ENCODE assay signal across 31 cellular contexts in genomic region chr12:79247494-79247893, GRCh38.
"Had no signal": no experiment of that assay in that cellular context is flagged by ENCODE, and none has a peak within 500 bp of the region (broad histone marks: within the 10 kb centered on the region; RNA-seq: fewer than 3 reads in every experiment).

No MANE protein-coding gene starts in this region.

- H3K9me3 ChIP-seq: lower lobe of right lung, neutrophil, ovary, prostate gland, stomach, testis, thyroid gland, transverse colon, upper lobe of left lung had no signal

- H3K27me3 ChIP-seq: neutrophil, ovary, stomach, testis, thyroid gland, transverse colon, upper lobe of left lung had no signal

- ATAC-seq: left cardiac atrium; left lobe of liver; left ventricle myocardium superior; lower lobe of right lung; naive thymus-derived CD8-positive, alpha-beta T cell; right cardiac atrium; sciatic nerve; stimulated activated naive B cell treated with anti-CD40 and anti-IgM and Interleukin-4, amounts not matched to agents 10 μg/mL and 1 μg/mL and 100 μg/mL, for 72 hours; stimulated activated naive CD8-positive, alpha-beta T cell treated with anti-CD3 and anti-CD28 coated beads, Interleukin-15, Interleukin-2, amounts not matched to agents 100 U/mL and 50 U/mL, for 24 hours had no signal

- H3K27me3 Mint-ChIP-seq: stimulated activated naive B cell treated with anti-CD40 and anti-IgM and Interleukin-4, amounts not matched to agents 10 μg/mL and 1 μg/mL and 100 μg/mL, for 72 hours had no signal

- H3K9me3 Mint-ChIP-seq: neural crest cell; stimulated activated naive B cell treated with anti-CD40 and anti-IgM and Interleukin-4, amounts not matched to agents 10 μg/mL and 1 μg/mL and 100 μg/mL, for 72 hours had no signal

- H3K27ac Mint-ChIP-seq: naive thymus-derived CD8-positive, alpha-beta T cell; nephron; stimulated activated naive B cell treated with anti-CD40 and anti-IgM and Interleukin-4, amounts not matched to agents 10 μg/mL and 1 μg/mL and 100 μg/mL, for 72 hours had no signal

- H3K4me1 ChIP-seq: lower lobe of right lung, prostate gland, stomach, testis, thyroid gland, transverse colon, upper lobe of left lung had no signal

- H3K27ac ChIP-seq: lower lobe of right lung, neutrophil, ovary, prostate gland, skin epidermis, stomach, testis, thyroid gland, transverse colon, upper lobe of left lung had no signal

- DNase-seq: head of caudate nucleus; hippocampal formation; kidney glomerular epithelial cell; left cardiac atrium; left ventricle myocardium superior; lower lobe of right lung; mammary epithelial cell; mesenchymal stem cell; naive thymus-derived CD8-positive, alpha-beta T cell; ovary; posterior cingulate gyrus; retina; right cardiac atrium; stimulated activated CD4-positive, alpha-beta T cell treated with anti-CD3 and anti-CD28 coated beads, Interleukin-12 subunit alpha, Interleukin-12 subunit beta, amount 100 ng/mL, for 4 hours; stimulated activated CD4-positive, alpha-beta T cell treated with anti-CD3 and anti-CD28 coated beads, Interleukin-15, amount 100 ng/mL, for 24 hours; stimulated activated CD4-positive, alpha-beta T cell treated with anti-CD3 and anti-CD28 coated beads, Interleukin-2, amount 100 ng/mL, for 24 hours; stimulated activated CD4-positive, alpha-beta T cell treated with anti-CD3 and anti-CD28 coated beads, Interleukin-4, amount 100 ng/mL, for 1 hour; stimulated activated naive B cell treated with anti-CD40 and anti-IgM and Interleukin-4, amounts not matched to agents 10 μg/mL and 1 μg/mL and 100 μg/mL, for 72 hours; stimulated activated naive CD8-positive, alpha-beta T cell treated with anti-CD3 and anti-CD28 coated beads, Interleukin-15, Interleukin-2, amounts not matched to agents 100 U/mL and 50 U/mL, for 24 hours; stomach; testis; thyroid gland; transverse colon; upper lobe of left lung had no signal

- H3K36me3 Mint-ChIP-seq: stimulated activated naive B cell treated with anti-CD40 and anti-IgM and Interleukin-4, amounts not matched to agents 10 μg/mL and 1 μg/mL and 100 μg/mL, for 72 hours had no signal

- H3K4me3 ChIP-seq: lower lobe of right lung, ovary, prostate gland, skin epidermis, stomach, testis, thyroid gland, transverse colon, upper lobe of left lung had no signal

- H3K36me3 ChIP-seq: lower lobe of right lung, neutrophil, ovary, prostate gland, stomach, thyroid gland, transverse colon, upper lobe of left lung had no signal

- H3K4me3 Mint-ChIP-seq: naive thymus-derived CD8-positive, alpha-beta T cell; nephron; neural crest cell; stimulated activated naive B cell treated with anti-CD40 and anti-IgM and Interleukin-4, amounts not matched to agents 10 μg/mL and 1 μg/mL and 100 μg/mL, for 72 hours had no signal

- H3K4me1 Mint-ChIP-seq: naive thymus-derived CD8-positive, alpha-beta T cell; nephron; stimulated activated naive B cell treated with anti-CD40 and anti-IgM and Interleukin-4, amounts not matched to agents 10 μg/mL and 1 μg/mL and 100 μg/mL, for 72 hours had no signal
